ENCODE assay signal across 1 cellular context in the genomic region with DNA sequence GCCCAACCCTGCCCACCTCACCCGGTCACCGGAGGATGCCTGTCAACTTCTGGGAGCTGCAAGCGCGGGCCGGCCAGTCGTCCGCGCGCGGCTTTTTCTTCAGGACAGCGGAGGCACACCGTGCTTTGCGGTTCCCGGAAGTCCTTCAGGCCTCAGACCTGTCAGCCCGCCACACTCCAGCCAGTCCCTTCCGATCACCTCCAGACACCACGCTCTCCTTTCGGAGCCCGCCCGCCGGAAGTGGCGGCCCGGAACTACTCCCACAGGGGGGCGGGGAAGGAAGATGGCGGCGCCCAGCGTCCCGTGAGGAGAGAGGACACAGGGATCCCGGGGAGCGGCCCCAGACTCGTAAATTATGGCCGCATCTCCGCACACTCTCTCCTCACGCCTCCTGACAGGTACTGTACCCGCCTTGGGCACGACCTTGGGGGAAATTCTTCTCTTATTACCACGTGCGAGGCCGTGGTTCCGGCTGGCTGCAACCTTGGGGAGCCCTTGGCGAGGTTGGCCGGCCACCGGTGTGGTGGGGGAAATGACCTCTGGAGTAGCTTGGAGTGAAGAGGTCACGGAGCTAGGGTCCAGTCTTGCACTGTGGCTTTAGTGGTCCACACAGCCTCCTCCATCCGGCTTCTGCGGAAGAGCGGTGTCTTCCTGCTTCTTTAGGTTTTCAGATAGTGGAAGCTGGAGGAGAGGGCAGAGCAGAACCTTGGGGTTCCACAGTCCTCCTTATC.
TF ChIP-seq lines count a peak whose summit lies in the region.

A gene (plus strand): TSS at position 254 of the 731 bp plus-strand sequence. CDS start 102 bp downstream, at position 356.

TF ChIP-seq in HepG2, 621 proteins besides CTCF, POLR2A, EP300 and RAD21 (continued from another document and continues in another):
- TF ChIP-seq HOXD1 (CRISPR knock-in tag; IDR thresholded peaks at IDR 0.05) (peak; percentile 56; the same call in 1 of the 2 replicates), TSC22D2 (CRISPR knock-in tag; IDR thresholded peaks at IDR 0.05; ENCODE audit: borderline replicate concordance) (peak; percentile 66), PPARG (CRISPR knock-in tag; conservative IDR thresholded peaks at IDR 0.05) (peak; percentile 28; the same call in 1 of the 2 replicates), RXRB (CRISPR knock-in tag; IDR thresholded peaks at IDR 0.05; ENCODE audit: borderline replicate concordance) (0 out of 2 replicates have a peak, but pooled peaks have one; percentile 63), ZNF883 (CRISPR knock-in tag; IDR thresholded peaks at IDR 0.05; ENCODE audit: not compliant biosample characterization) (peak; percentile 82), ZNF556 (CRISPR knock-in tag; IDR thresholded peaks at IDR 0.05; ENCODE audit: borderline replicate concordance) (peak; percentile 42; the same call in 1 of the 2 replicates), BCL6 (CRISPR knock-in tag; IDR thresholded peaks at IDR 0.05) (peak; percentile 55), ZNF205 (CRISPR knock-in tag; IDR thresholded peaks at IDR 0.05) (peak; percentile 49; the same call in 1 of the 2 replicates), ZFP37 (CRISPR knock-in tag; IDR thresholded peaks at IDR 0.05; ENCODE audit: borderline replicate concordance) (peak; percentile 83; the same call in 1 of the 2 replicates), ATF1 (CRISPR knock-in tag; IDR thresholded peaks at IDR 0.05) (peak; percentile 88), SRSF9 (IDR thresholded peaks at IDR 0.05; ENCODE audit: borderline replicate concordance, insufficient read depth, low read depth, low read length, poor library complexity, severe bottlenecking) (no peak), TBP (CRISPR knock-in tag; IDR thresholded peaks at IDR 0.05) (no peak), SUZ12 (IDR thresholded peaks at IDR 0.05; ENCODE audit: low read depth, low read length) (no peak), DR1 (CRISPR knock-in tag; IDR thresholded peaks at IDR 0.05) (peak; percentile 75), RBM39 (IDR thresholded peaks at IDR 0.05; ENCODE audit: low read depth, low read length, poor library complexity, severe bottlenecking) (peak; percentile 84), ZNF230 (CRISPR knock-in tag; IDR thresholded peaks at IDR 0.05) (no peak), ZNF446 (CRISPR knock-in tag; IDR thresholded peaks at IDR 0.05) (no peak), SMAD3 (CRISPR knock-in tag; IDR thresholded peaks at IDR 0.05) (peak; percentile 82; the same call in 1 of the 2 replicates), ZKSCAN5 (CRISPR knock-in tag; IDR thresholded peaks at IDR 0.05) (0 out of 2 replicates have a peak, but pooled peaks have one; percentile 65), RFX1 (IDR thresholded peaks at IDR 0.05) (no peak), JDP2 (CRISPR knock-in tag; IDR thresholded peaks at IDR 0.05; ENCODE audit: borderline replicate concordance) (no peak), ZNF652 (CRISPR knock-in tag; IDR thresholded peaks at IDR 0.05; ENCODE audit: borderline replicate concordance, low read depth) (no peak), TRIM24 (CRISPR knock-in tag; IDR thresholded peaks at IDR 0.05) (no peak), ZNF101 (CRISPR knock-in tag; IDR thresholded peaks at IDR 0.05; ENCODE audit: borderline replicate concordance, low read depth) (no peak), ZNF773 (CRISPR knock-in tag; IDR thresholded peaks at IDR 0.05; ENCODE audit: borderline replicate concordance) (0 out of 2 replicates have a peak, but pooled peaks have one; percentile 29), ZSCAN25 (CRISPR knock-in tag; IDR thresholded peaks at IDR 0.05) (peak; percentile 32; the same call in 1 of the 2 replicates), ZNF564 (CRISPR knock-in tag; IDR thresholded peaks at IDR 0.05) (no peak), SALL2 (CRISPR knock-in tag; IDR thresholded peaks at IDR 0.05) (peak; percentile 60; the same call in 1 of the 2 replicates), CEBPB (IDR thresholded peaks at IDR 0.05; ENCODE audit: borderline replicate concordance, low read depth, low read length) (no peak), ZNF557 (CRISPR knock-in tag; IDR thresholded peaks at IDR 0.05) (no peak), ZNF33A (CRISPR knock-in tag; IDR thresholded peaks at IDR 0.05; ENCODE audit: borderline replicate concordance) (peak; percentile 87; the same call in 1 of the 2 replicates), SAP130 (CRISPR knock-in tag; IDR thresholded peaks at IDR 0.05; ENCODE audit: low read depth) (peak; percentile 99), ZNF747 (CRISPR knock-in tag; IDR thresholded peaks at IDR 0.05; ENCODE audit: borderline replicate concordance) (peak; percentile 76; the same call in 1 of the 2 replicates), FOXA3 (CRISPR knock-in tag; IDR thresholded peaks at IDR 0.05) (peak; percentile 60; the same call in 1 of the 2 replicates), SMAD9 (CRISPR knock-in tag; IDR thresholded peaks at IDR 0.05) (no peak), HOXA9 (CRISPR knock-in tag; IDR thresholded peaks at IDR 0.05; ENCODE audit: borderline replicate concordance) (no peak), KDM1A (CRISPR knock-in tag; IDR thresholded peaks at IDR 0.05) (no peak), ELF4 (CRISPR knock-in tag; IDR thresholded peaks at IDR 0.05; ENCODE audit: borderline replicate concordance) (peak; percentile 67; the same call in 1 of the 2 replicates), ZFP90 (CRISPR knock-in tag; IDR thresholded peaks at IDR 0.05; ENCODE audit: borderline replicate concordance) (no peak; the same call in 1 of the 2 replicates), MXI1 (IDR thresholded peaks at IDR 0.05; ENCODE audit: borderline replicate concordance, low read depth, low read length) (peak; percentile 95), ZNF549 (CRISPR knock-in tag; IDR thresholded peaks at IDR 0.05) (no peak), SIX1 (CRISPR knock-in tag; IDR thresholded peaks at IDR 0.05; ENCODE audit: borderline replicate concordance) (no peak), ZNF451 (CRISPR knock-in tag; IDR thresholded peaks at IDR 0.05) (no peak; the same call in 1 of the 2 replicates)
- TF ChIP-seq, protein P1, sequence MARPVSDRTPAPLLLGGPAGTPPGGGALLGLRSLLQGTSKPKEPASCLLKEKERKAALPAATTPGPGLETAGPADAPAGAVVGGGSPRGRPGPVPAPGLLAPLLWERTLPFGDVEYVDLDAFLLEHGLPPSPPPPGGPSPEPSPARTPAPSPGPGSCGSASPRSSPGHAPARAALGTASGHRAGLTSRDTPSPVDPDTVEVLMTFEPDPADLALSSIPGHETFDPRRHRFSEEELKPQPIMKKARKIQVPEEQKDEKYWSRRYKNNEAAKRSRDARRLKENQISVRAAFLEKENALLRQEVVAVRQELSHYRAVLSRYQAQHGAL (CRISPR knock-in tag; IDR thresholded peaks at IDR 0.05; ENCODE audit: not compliant biosample characterization) = no peak
- TF ChIP-seq, protein P2, sequence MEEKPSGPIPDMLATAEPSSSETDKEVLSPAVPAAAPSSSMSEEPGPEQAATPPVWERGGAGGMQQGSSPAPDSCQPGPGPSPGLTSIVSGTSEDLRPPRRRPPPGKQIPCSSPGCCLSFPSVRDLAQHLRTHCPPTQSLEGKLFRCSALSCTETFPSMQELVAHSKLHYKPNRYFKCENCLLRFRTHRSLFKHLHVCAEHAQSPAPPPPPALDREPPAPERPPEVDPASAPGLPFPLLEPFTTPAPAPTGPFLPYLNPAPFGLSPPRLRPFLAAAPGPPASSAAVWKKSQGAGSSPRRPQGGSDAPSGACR (CRISPR knock-in tag; IDR thresholded peaks at IDR 0.05) = peak; percentile 69; the same call in 1 of the 2 replicates
- TF ChIP-seq, protein P3, sequence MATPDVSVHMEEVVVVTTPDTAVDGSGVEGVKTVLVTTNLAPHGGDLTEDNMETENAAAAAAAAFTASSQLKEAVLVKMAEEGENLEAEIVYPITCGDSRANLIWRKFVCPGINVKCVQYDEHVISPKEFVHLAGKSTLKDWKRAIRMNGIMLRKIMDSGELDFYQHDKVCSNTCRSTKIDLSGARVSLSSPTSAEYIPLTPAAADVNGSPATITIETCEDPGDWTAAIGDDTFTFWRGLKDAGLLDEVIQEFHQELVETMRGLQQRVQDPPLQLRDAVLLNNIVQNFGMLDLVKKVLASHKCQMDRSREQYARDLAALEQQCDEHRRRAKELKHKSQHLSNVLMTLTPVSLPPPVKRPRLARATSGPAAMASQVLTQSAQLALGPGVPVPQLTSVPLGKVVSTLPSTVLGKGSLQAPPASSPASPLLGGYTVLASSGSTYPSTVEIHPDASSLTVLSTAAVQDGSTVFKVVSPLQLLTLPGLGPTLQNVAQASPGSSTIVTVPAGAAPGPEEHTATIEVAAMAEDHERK (CRISPR knock-in tag; IDR thresholded peaks at IDR 0.05; ENCODE audit: low read depth) = no peak
- TF ChIP-seq, protein P4, sequence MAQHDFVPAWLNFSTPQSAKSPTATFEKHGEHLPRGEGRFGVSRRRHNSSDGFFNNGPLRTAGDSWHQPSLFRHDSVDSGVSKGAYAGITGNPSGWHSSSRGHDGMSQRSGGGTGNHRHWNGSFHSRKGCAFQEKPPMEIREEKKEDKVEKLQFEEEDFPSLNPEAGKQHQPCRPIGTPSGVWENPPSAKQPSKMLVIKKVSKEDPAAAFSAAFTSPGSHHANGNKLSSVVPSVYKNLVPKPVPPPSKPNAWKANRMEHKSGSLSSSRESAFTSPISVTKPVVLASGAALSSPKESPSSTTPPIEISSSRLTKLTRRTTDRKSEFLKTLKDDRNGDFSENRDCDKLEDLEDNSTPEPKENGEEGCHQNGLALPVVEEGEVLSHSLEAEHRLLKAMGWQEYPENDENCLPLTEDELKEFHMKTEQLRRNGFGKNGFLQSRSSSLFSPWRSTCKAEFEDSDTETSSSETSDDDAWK (CRISPR knock-in tag; IDR thresholded peaks at IDR 0.05) = no peak
- TF ChIP-seq, protein P5, sequence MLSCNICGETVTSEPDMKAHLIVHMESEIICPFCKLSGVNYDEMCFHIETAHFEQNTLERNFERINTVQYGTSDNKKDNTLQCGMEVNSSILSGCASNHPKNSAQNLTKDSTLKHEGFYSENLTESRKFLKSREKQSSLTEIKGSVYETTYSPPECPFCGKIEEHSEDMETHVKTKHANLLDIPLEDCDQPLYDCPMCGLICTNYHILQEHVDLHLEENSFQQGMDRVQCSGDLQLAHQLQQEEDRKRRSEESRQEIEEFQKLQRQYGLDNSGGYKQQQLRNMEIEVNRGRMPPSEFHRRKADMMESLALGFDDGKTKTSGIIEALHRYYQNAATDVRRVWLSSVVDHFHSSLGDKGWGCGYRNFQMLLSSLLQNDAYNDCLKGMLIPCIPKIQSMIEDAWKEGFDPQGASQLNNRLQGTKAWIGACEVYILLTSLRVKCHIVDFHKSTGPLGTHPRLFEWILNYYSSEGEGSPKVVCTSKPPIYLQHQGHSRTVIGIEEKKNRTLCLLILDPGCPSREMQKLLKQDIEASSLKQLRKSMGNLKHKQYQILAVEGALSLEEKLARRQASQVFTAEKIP (CRISPR knock-in tag; IDR thresholded peaks at IDR 0.05; ENCODE audit: borderline replicate concordance) = no peak
- TF ChIP-seq, protein P6, sequence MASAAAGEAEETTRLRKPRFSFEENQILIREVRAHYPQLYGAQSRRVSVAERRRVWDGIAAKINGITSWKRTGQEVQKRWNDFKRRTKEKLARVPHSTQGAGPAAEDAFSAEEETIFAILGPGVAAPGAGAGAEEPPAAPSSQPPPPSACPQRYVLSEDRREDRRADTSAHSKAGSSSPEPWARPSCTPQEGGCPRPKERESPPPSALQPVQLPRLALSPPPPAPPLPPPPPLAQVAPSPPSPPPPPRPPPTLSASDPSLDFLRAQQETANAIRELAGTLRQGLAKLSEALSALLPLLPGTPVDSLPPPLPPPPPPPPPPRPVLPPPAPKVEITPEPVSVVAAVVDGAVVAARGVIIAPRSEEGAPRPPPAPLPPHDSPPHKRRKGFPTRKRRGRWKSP (CRISPR knock-in tag; IDR thresholded peaks at IDR 0.05) = no peak
- TF ChIP-seq, protein P7, sequence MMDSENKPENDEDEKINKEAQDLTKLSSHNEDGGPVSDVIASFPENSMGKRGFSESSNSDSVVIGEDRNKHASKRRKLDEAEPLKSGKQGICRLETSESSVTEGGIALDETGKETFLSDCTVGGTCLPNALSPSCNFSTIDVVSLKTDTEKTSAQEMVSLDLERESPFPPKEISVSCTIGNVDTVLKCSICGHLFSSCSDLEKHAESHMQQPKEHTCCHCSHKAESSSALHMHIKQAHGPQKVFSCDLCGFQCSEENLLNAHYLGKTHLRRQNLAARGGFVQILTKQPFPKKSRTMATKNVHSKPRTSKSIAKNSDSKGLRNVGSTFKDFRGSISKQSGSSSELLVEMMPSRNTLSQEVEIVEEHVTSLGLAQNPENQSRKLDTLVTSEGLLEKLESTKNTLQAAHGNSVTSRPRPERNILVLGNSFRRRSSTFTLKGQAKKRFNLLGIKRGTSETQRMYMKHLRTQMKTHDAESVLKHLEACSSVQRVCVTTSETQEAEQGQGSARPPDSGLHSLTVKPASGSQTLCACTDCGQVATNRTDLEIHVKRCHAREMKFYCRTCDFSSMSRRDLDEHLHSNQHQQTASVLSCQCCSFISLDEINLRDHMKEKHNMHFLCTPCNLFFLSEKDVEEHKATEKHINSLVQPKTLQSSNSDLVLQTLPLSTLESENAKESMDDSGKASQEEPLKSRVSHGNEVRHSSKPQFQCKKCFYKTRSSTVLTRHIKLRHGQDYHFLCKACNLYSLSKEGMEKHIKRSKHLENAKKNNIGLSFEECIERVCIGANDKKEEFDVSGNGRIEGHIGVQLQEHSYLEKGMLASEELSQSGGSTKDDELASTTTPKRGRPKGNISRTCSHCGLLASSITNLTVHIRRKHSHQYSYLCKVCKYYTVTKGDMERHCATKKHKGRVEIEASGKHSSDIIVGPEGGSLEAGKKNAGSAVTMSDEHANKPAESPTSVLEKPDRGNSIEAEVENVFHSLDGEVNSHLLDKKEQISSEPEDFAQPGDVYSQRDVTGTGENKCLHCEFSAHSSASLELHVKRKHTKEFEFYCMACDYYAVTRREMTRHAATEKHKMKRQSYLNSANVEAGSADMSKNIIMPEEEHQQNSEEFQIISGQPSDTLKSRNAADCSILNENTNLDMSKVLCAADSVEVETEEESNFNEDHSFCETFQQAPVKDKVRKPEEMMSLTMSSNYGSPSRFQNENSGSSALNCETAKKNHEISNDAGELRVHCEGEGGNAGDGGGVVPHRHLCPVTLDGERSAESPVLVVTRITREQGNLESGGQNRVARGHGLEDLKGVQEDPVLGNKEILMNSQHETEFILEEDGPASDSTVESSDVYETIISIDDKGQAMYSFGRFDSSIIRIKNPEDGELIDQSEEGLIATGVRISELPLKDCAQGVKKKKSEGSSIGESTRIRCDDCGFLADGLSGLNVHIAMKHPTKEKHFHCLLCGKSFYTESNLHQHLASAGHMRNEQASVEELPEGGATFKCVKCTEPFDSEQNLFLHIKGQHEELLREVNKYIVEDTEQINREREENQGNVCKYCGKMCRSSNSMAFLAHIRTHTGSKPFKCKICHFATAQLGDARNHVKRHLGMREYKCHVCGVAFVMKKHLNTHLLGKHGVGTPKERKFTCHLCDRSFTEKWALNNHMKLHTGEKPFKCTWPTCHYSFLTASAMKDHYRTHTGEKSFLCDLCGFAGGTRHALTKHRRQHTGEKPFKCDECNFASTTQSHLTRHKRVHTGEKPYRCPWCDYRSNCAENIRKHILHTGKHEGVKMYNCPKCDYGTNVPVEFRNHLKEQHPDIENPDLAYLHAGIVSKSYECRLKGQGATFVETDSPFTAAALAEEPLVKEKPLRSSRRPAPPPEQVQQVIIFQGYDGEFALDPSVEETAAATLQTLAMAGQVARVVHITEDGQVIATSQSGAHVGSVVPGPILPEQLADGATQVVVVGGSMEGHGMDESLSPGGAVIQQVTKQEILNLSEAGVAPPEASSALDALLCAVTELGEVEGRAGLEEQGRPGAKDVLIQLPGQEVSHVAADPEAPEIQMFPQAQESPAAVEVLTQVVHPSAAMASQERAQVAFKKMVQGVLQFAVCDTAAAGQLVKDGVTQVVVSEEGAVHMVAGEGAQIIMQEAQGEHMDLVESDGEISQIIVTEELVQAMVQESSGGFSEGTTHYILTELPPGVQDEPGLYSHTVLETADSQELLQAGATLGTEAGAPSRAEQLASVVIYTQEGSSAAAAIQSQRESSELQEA (CRISPR knock-in tag; IDR thresholded peaks at IDR 0.05; ENCODE audit: not compliant biosample characterization) = peak; percentile 94
